9 cellular contexts compared by ENCODE assay signal in the genomic region with DNA sequence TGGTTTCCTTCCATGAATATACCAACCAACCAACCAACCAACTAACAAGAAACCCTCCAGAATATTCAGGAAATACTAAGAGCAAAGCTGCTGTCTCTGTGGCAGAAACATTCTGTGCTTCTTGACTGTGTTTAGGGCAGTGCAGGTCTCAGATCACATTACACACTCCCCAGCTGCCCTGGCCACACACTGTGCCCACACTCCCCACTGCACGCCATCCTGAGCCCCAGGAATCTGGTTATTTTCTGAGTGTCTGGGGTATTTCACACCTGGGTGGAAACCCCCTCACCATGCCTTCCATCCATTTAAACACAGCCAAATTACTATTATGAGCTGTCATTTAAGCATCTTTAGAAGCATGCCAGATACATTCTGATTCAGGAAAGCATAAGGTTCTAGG.
DNase-seq lines count a peak whose midpoint lies in the region; ATAC-seq, FAIRE-seq and TF ChIP-seq lines count a peak whose summit lies in the region.
"Had no signal": no experiment of that assay in that cellular context is flagged by ENCODE, and none has a peak within 500 bp of the region (broad histone marks: within the 10 kb centered on the region; RNA-seq: fewer than 3 reads in every experiment).

No MANE protein-coding gene starts in this region.

- no peaks in the 10 kb centered on the region for H3K27me3 ChIP-seq in lower lobe of right lung (ENCODE audit: low read depth)
- H3K27me3 ChIP-seq in tibial nerve: no peaks in the 10 kb centered on the region

- no peak for FAIRE-seq in GM19239 (lab: Jason Lieb, UNC)

- peak; percentile 52 to 61 for ATAC-seq in lower lobe of right lung

- H3K9me3 ChIP-seq in lower lobe of right lung (no peaks in the 10 kb centered on the region), tibial nerve (no peaks in the 10 kb centered on the region)
- H3K9me3 ChIP-seq: BLaER1 treated with 17β-estradiol and CSF1 and Interleukin-3, amounts not matched to agents 10 nM and 100 nM had no signal

- no peak for TF ChIP-seq POLR2A in tibial nerve (IDR thresholded peaks at IDR 0.05)

- DNase-seq in activated T-cell treated with anti-CD3 and anti-CD28 coated beads for 48 hours (ENCODE audit: low read depth) (peak; percentile 55), activated T-cell treated with anti-CD3 and anti-CD28 coated beads for 4 hours (no peak), lower lobe of right lung (no peak), tibial nerve (ENCODE audit: low spot score in 2 of 2) (no peak), cortex of kidney (lab: John Stamatoyannopoulos, UW) (no peak), GM19239 (ENCODE audit: insufficient read length, low spot score) (no peak)
- DNase-seq in activated CD8-positive, alpha-beta memory T cell treated with anti-CD3 and anti-CD28 coated beads, Interleukin-2, amount 50 U/mL, for 4 hours: peak; percentile 17
- DNase-seq in effector CD4-positive, alpha-beta T cell: no peak

- no peak for TF ChIP-seq CTCF in lower lobe of right lung (IDR thresholded peaks at IDR 0.05)
- no peak for TF ChIP-seq CTCF in tibial nerve (IDR thresholded peaks at IDR 0.05)

- no peak for TF ChIP-seq EP300 in tibial nerve (IDR thresholded peaks at IDR 0.05)

- 63 to 78% methylated on average over 1 of the region's 1 CpG for WGBS in tibial nerve, 2 donors

- H3K4me3 ChIP-seq in lower lobe of right lung: no peak overlapping the region
- peak overlapping the region in 2 of 4 donors; percentile 45 to 52 for H3K4me3 ChIP-seq in tibial nerve
- H3K4me3 ChIP-seq: BLaER1 treated with 17β-estradiol and CSF1 and Interleukin-3, amounts not matched to agents 10 nM and 100 nM had no signal

- intact Hi-C loops in lower lobe of right lung (cut with DNase I): no loop called here

- no peak overlapping the region for H3K27ac ChIP-seq in lower lobe of right lung
- H3K27ac ChIP-seq in tibial nerve: peak overlapping the region; percentile 31 to 86 (median 74)
- H3K27ac ChIP-seq: BLaER1 treated with 17β-estradiol and CSF1 and Interleukin-3, amounts not matched to agents 10 nM and 100 nM had no signal

- H3K4me1 ChIP-seq in lower lobe of right lung (no peaks in the 10 kb centered on the region), tibial nerve (peaks cover 0 to 30% (median 3%) of the 10 kb centered on the region in 4 donors)

- H3K36me3 ChIP-seq in lower lobe of right lung (no peaks in the 10 kb centered on the region), tibial nerve (no peaks in the 10 kb centered on the region)
- H3K36me3 ChIP-seq: BLaER1 treated with 17β-estradiol and CSF1 and Interleukin-3, amounts not matched to agents 10 nM and 100 nM had no signal

Comparison
In these comparisons a context has a peak if more than half of its experiments do, and no peak if none do; other contexts are left out.
1. DNase-seq: peak in activated T-cell treated with anti-CD3 and anti-CD28 coated beads for 48 hours (single experiment) and activated CD8-positive, alpha-beta memory T cell treated with anti-CD3 and anti-CD28 coated beads, Interleukin-2, amount 50 U/mL, for 4 hours (single experiment); none in activated T-cell treated with anti-CD3 and anti-CD28 coated beads for 4 hours (single experiment), lower lobe of right lung (single experiment), tibial nerve (0 of 2), cortex of kidney (single experiment), effector CD4-positive, alpha-beta T cell (single experiment) and GM19239 (single experiment).